Comparison of ENCODE assay signal across 27 cellular contexts in the genomic region with DNA sequence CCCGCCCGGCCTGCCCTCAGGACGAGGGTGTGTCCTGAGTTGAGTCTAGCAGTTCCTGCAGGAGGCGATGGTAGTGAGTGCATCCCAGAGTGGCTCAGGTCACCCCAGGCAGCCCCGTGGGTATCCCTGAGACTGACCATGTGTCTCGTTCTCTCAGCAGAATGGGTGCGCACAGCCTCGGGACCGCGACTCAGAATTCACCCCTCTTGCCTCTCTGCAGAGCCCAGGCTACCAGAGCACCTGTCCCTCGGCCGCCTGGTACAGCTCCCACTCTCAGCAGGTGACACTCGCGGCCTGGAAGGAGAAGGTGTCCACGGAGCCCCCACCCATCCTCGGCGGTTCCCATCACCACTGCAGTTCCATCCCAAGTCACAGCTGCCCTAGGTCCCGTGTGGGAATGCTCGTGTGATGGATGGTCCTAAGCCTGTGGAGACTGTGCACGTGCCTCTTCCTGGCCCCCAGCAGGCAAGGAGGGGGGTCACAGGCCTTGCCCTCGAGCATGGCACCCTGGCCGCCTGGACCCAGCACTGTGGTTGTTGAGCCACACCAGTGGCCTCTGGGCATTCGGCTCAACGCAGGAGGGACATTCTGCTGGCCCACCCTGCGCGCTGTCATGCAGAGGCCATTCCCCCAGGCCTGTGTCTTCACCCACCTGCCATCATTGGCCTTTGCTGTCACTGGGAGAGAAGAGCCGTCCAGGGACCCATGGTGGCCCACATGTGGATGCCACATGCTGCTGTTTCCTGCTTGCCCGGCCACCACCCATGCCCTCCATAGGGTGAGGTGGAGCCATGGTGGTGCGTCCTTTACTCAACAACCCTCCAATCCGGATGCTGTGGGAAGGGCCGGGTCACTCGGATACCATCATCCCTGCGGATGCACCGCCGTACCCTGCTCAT.
DNase-seq lines count a peak whose midpoint lies in the region; ATAC-seq and TF ChIP-seq lines count a peak whose summit lies in the region.
"Had no signal": no experiment of that assay in that cellular context is flagged by ENCODE, and none has a peak within 500 bp of the region (broad histone marks: within the 10 kb centered on the region; RNA-seq: fewer than 3 reads in every experiment).

No MANE protein-coding gene starts in this region.

- H3K27me3 ChIP-seq in BE2C (no peaks in the 10 kb centered on the region), neuronal stem cell (ENCODE audit: control insufficient read depth in 3 of 3, insufficient read depth in 3 of 3, low read depth in 1 of 3, low read length in 3 of 3) (no peaks in the 10 kb centered on the region), adrenal gland (no peaks in the 10 kb centered on the region)
- H3K27me3 ChIP-seq: MG63, SJSA1 had no signal

- H3K36me3 Mint-ChIP-seq in CD14-positive monocyte, result peaks cover 76 to 83% of the 10 kb centered on the region in 2 donors
- peaks cover 4% of the 10 kb centered on the region for H3K36me3 Mint-ChIP-seq in glutamatergic neuron (ENCODE audit: unreplicated experiment)

- H3K9ac ChIP-seq in neuronal stem cell (ENCODE audit: low read depth, low read length, poor library complexity), result no peak overlapping the region

- no peaks in the 10 kb centered on the region for H3K9me3 Mint-ChIP-seq in CD14-positive monocyte
- H3K9me3 Mint-ChIP-seq in glutamatergic neuron (ENCODE audit: unreplicated experiment), result peaks cover 2% of the 10 kb centered on the region
- H3K9me3 Mint-ChIP-seq: CD8-positive, alpha-beta memory T cell had no signal

- no peak overlapping the region for H2BK15ac ChIP-seq in neuronal stem cell (ENCODE audit: low read length)

- TF ChIP-seq CTCF in BE2C (IDR thresholded peaks at IDR 0.05; ENCODE audit: low read depth, low read length) (no peak), CD14-positive monocyte (IDR thresholded peaks at IDR 0.05) (no peak), glutamatergic neuron (IDR thresholded peaks at IDR 0.05; ENCODE audit: partially characterized antibody, unreplicated experiment) (no peak), adrenal gland (IDR thresholded peaks at IDR 0.05) (no peak)

- no peak overlapping the region for H3K27ac ChIP-seq in neuronal stem cell (replicated peaks; ENCODE audit: low read length)
- no peak overlapping the region for H3K27ac ChIP-seq in adrenal gland
- H3K27ac ChIP-seq: C4-2B, SJSA1 had no signal

- H3K4me3 ChIP-seq in BE2C (ENCODE audit: low read depth, low read length) (no peak overlapping the region), neuronal stem cell (ENCODE audit: low read length in 2 of 2) (no peak overlapping the region), adrenal gland (no peak overlapping the region)
- H3K4me3 ChIP-seq: HAP-1, MG63, SJSA1 had no signal

- no peak overlapping the region for H3K4me3 Mint-ChIP-seq in CD14-positive monocyte
- H3K4me3 Mint-ChIP-seq in glutamatergic neuron (ENCODE audit: unreplicated experiment), result no peak overlapping the region
- H3K4me3 Mint-ChIP-seq: CD8-positive, alpha-beta memory T cell had no signal

- H3K4me1 Mint-ChIP-seq in CD14-positive monocyte, result peaks cover 2% of the 10 kb centered on the region
- peaks cover 4% of the 10 kb centered on the region for H3K4me1 Mint-ChIP-seq in glutamatergic neuron (ENCODE audit: low read depth, unreplicated experiment)
- H3K4me1 Mint-ChIP-seq: CD8-positive, alpha-beta memory T cell had no signal

- peak overlapping the region; percentile 77 for H3K23ac ChIP-seq in neuronal stem cell (ENCODE audit: low read depth, low read length, poor library complexity)

- H4K91ac ChIP-seq in neuronal stem cell (ENCODE audit: low read depth, low read length, poor library complexity), result no peak overlapping the region

- peak overlapping the region; percentile 62 for H2BK120ac ChIP-seq in neuronal stem cell (ENCODE audit: low read depth, low read length)

- H3K36me3 ChIP-seq in BE2C, result 0 out of 2 replicates have a peak, but pooled peaks cover 5% of the 10 kb centered on the region
- peaks cover 17 to 38% of the 10 kb centered on the region in 2 donors for H3K36me3 ChIP-seq in neuronal stem cell (replicated peaks in 1 of 2; ENCODE audit: control insufficient read depth in 2 of 2, insufficient read depth in 2 of 2, low read length in 2 of 2)
- H3K36me3 ChIP-seq in adrenal gland (replicated peaks in 1 of 2), result peaks cover 0 to 46% of the 10 kb centered on the region in 2 donors
- H3K36me3 ChIP-seq: MG63, SJSA1 had no signal

- H2BK12ac ChIP-seq in neuronal stem cell (ENCODE audit: low read length), result no peak overlapping the region

- peaks cover 0 to 3% (median 2%) of the 10 kb centered on the region in 3 donors for H3K27me3 Mint-ChIP-seq in CD14-positive monocyte (ENCODE audit: low read depth in 3 of 3)
- H3K27me3 Mint-ChIP-seq in glutamatergic neuron (ENCODE audit: unreplicated experiment), result peaks cover 6% of the 10 kb centered on the region
- H3K27me3 Mint-ChIP-seq: CD8-positive, alpha-beta memory T cell had no signal

- H2BK5ac ChIP-seq in neuronal stem cell (ENCODE audit: low read length), result peak overlapping the region; percentile 41

- H3K18ac ChIP-seq in neuronal stem cell (ENCODE audit: low read length), result peak overlapping the region; percentile 59

- no peak overlapping the region for H3K14ac ChIP-seq in neuronal stem cell (ENCODE audit: low read length)

- H2AFZ ChIP-seq in neuronal stem cell (ENCODE audit: low read length), result no peak overlapping the region

- DNase-seq in BE2C (peak; percentile 7), CD14-positive monocyte (ENCODE audit: low spot score) (peak; percentile 12), glutamatergic neuron (peak; percentile 14), neuronal stem cell (ENCODE audit: low spot score) (no peak), adrenal gland (no peak), UCSD-AML1 (lab: John Stamatoyannopoulos, UW; ENCODE audit: unreplicated experiment) (no peak)
- DNase-seq: DMS 273 treated with DMSO at 0.1 percent for 48 hours; DMS79; EL; GF-D8; GOT3; IMR-90; KG1; MG63; NCI-H1105 treated with DMSO at 0.1 percent for 48 hours; NCI-H2029; NCI-H446; NCI-H526; NCI-H82; NK-92 treated with Interleukin-12 subunit alpha and Interleukin-12 subunit beta, amount 100 ng/mL, for 24 hours; PC-3 had no signal

- H3K4me1 ChIP-seq in BE2C, result peaks cover 4% of the 10 kb centered on the region
- peaks cover 2 to 10% of the 10 kb centered on the region in 2 donors for H3K4me1 ChIP-seq in neuronal stem cell (ENCODE audit: control insufficient read depth in 2 of 2, insufficient read depth in 1 of 2, low read depth in 1 of 2, low read length in 2 of 2)
- peaks cover 4 to 9% of the 10 kb centered on the region in 2 donors for H3K4me1 ChIP-seq in adrenal gland (replicated peaks in 1 of 2)
- H3K4me1 ChIP-seq: HAP-1 had no signal

- no peak for TF ChIP-seq POLR2A in adrenal gland (IDR thresholded peaks at IDR 0.05)

- peaks cover 2% of the 10 kb centered on the region for H3K79me1 ChIP-seq in neuronal stem cell (ENCODE audit: low read depth, low read length)

- no CpG with 5 or more reads among the region's 35 CpGs for WGBS in neuronal stem cell (ENCODE audit: extremely low coverage in 2 of 2, insufficient read length in 2 of 2, insufficient replicate concordance in 1 of 2), 2 donors
- 94 to 98% (median 95%) methylated on average over 28 to 35 of the region's 35 CpGs for WGBS in adrenal gland, 4 donors

- no peak overlapping the region for H3K4ac ChIP-seq in neuronal stem cell (ENCODE audit: low read length)

- ATAC-seq in HG03280 (IDR thresholded peaks at IDR 0.05; ENCODE audit: unreplicated experiment), result no peak
- ATAC-seq: PC-3, Right ventricle myocardium inferior had no signal

- no peak overlapping the region for H4K8ac ChIP-seq in neuronal stem cell (ENCODE audit: low read depth, low read length)

- no peak overlapping the region for H2AK5ac ChIP-seq in neuronal stem cell (ENCODE audit: low read depth, low read length)

- intact Hi-C loops in CD14-positive monocyte (cut with micrococcal nuclease) (no loop called here), adrenal gland (cut with DNase I) (no loop called here)

- H3K9me3 ChIP-seq in BE2C, result no peaks in the 10 kb centered on the region
- peaks cover 0 to 3% of the 10 kb centered on the region in 2 donors for H3K9me3 ChIP-seq in neuronal stem cell (replicated peaks in 1 of 2; ENCODE audit: control insufficient read depth in 2 of 2, insufficient read depth in 1 of 2, low read depth in 1 of 2, low read length in 2 of 2)
- no peaks in the 10 kb centered on the region for H3K9me3 ChIP-seq in adrenal gland (replicated peaks in 1 of 3)
- H3K9me3 ChIP-seq: HAP-1, MG63, SJSA1 had no signal

- no peak overlapping the region for H3K4me2 ChIP-seq in neuronal stem cell (ENCODE audit: insufficient read depth, low read length, poor library complexity, severe bottlenecking)

- no peak overlapping the region for H3K27ac Mint-ChIP-seq in CD14-positive monocyte
- H3K27ac Mint-ChIP-seq in glutamatergic neuron (ENCODE audit: unreplicated experiment), result no peak overlapping the region

Comparison
In these comparisons a context has a peak if more than half of its experiments do, and no peak if none do; other contexts are left out.
1. DNase-seq: peak in BE2C (single experiment), CD14-positive monocyte (single experiment) and glutamatergic neuron (single experiment); none in neuronal stem cell (single experiment), adrenal gland (0 of 7) and UCSD-AML1 (single experiment).